24 cellular contexts compared by ENCODE assay signal in the genomic region with DNA sequence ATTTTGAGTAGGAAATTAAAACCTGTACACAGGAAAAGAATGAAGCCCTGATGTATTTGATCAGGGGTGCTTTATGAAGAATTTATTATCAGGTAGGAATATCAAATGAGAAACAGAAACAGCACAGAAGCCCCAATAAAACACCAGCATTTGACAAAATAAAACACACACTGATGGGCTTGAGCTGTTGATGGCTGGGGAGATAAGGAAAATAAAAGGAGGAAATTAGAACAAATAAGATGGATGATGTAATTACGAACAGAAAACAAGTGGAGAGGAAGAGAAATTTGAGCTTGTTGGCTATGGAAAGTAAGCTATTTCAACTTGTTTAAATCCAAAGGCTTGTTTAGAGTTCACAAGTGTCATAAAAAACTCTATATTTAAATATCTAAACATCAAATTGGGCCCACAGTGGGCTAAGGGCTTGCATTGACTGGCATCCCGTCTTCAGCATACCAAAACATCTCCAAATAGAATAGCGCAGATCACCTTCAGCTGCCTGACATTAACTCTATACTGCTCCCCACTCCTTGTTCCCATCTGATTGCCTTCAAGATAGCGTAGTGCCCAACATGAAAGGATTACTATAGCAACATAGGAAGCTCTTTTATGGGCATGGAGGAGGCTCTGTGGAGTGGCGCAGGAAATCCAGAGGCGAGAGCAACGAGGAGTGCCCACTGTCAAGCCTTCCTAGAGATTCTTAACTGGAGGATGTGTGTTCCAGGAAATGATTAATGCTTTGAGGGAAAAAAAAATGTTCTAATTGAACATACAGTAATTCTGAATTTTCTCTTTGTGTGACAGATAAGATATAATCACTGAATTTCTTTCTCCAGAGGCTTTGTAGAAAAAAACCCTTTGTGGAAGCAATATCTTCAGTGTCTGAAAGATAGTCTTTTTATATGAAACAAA.
DNase-seq lines count a peak whose midpoint lies in the region; ATAC-seq, FAIRE-seq and TF ChIP-seq lines count a peak whose summit lies in the region.
"Had no signal": no experiment of that assay in that cellular context is flagged by ENCODE, and none has a peak within 500 bp of the region (broad histone marks: within the 10 kb centered on the region; RNA-seq: fewer than 3 reads in every experiment).

No MANE protein-coding gene starts in this region.

- H3K27ac Mint-ChIP-seq in stimulated activated naive B cell treated with anti-CD40 and anti-IgM and Interleukin-4, amounts not matched to agents 10 μg/mL and 1 μg/mL and 100 μg/mL, for 72 hours: no peak overlapping the region
- H3K27ac Mint-ChIP-seq: activated CD4-positive, alpha-beta T cell treated with anti-CD3 and anti-CD28 coated beads, Interleukin-2, amount 10 ng/mL, durations not matched to agents 24 days and 14 days; dendritic cell treated with granulocyte-macrophage colony-stimulating factor and Interleukin-4, amounts not matched to agents 40 ng/mL and 50 ng/mL, for 4 days; natural killer cell treated with Interleukin-12 subunit alpha and Interleukin-12 subunit beta and Interleukin-15 and Interleukin-18, amount 100 ng/mL, for 72 hours; stimulated activated effector memory CD8-positive, alpha-beta T cell treated with anti-CD3 and anti-CD28 coated beads, Interleukin-12 subunit alpha, Interleukin-12 subunit beta, amount 100 ng/mL, for 72 hours had no signal

- no peaks in the 10 kb centered on the region for H3K27me3 ChIP-seq in bronchial epithelial cell (ENCODE audit: control insufficient read depth, insufficient read depth, low read length)
- no peaks in the 10 kb centered on the region for H3K27me3 ChIP-seq in parathyroid adenoma (ENCODE audit: control insufficient read depth, insufficient read depth, low read length)
- H3K27me3 ChIP-seq: BLaER1, body of pancreas, esophagus muscularis mucosa, transverse colon had no signal

- H3K27ac ChIP-seq in parathyroid adenoma: no peak overlapping the region
- H3K27ac ChIP-seq: 22Rv1, BLaER1, body of pancreas, esophagus muscularis mucosa, psoas muscle, transverse colon had no signal

- H3K36me3 ChIP-seq in bronchial epithelial cell (ENCODE audit: control insufficient read depth, insufficient read depth, low read length): no peaks in the 10 kb centered on the region
- H3K36me3 ChIP-seq in parathyroid adenoma (ENCODE audit: control insufficient read depth, insufficient read depth, low read length): no peaks in the 10 kb centered on the region
- H3K36me3 ChIP-seq: BLaER1, esophagus muscularis mucosa, transverse colon had no signal

- peak; percentile 63 for DNase-seq in DMS53 (lab: John Stamatoyannopoulos, UW)
- DNase-seq in DMS53 treated with DMSO at 0.1 percent for 48 hours (lab: John Stamatoyannopoulos, UW; ENCODE audit: unreplicated experiment): no peak
- DNase-seq in NCI-H2029 (lab: John Stamatoyannopoulos, UW): peak; percentile 78
- peak; percentile 13 for DNase-seq in bronchial epithelial cell (ENCODE audit: low read depth)
- no peak for DNase-seq in effector CD8-positive, alpha-beta T cell (lab: John Stamatoyannopoulos, UW)
- DNase-seq in stimulated activated naive B cell treated with anti-CD40 and anti-IgM and Interleukin-4, amounts not matched to agents 10 μg/mL and 1 μg/mL and 100 μg/mL, for 72 hours: no peak
- DNase-seq: activated CD4-positive, alpha-beta T cell treated with anti-CD3 and anti-CD28 coated beads, Interleukin-2, amount 10 ng/mL, durations not matched to agents 24 days and 14 days; activated naive CD4-positive, alpha-beta T cell treated with anti-CD3 and anti-CD28 coated beads, Interleukin-2, amount 50 U/mL, for 16 hours; body of pancreas; DMS 273 treated with DMSO at 0.1 percent for 48 hours; GOT3; psoas muscle; stimulated activated CD4-positive, alpha-beta T cell treated with anti-CD3 and anti-CD28 coated beads, Interleukin-12 subunit alpha, Interleukin-12 subunit beta, amount 100 ng/mL, for 4 hours; transverse colon had no signal

- peak overlapping the region; percentile 8 for H2AFZ ChIP-seq in parathyroid adenoma

- no peak for TF ChIP-seq CTCF in bronchial epithelial cell (IDR thresholded peaks at IDR 0.05; ENCODE audit: insufficient read depth, low read length, severe bottlenecking)
- no peak for TF ChIP-seq CTCF in parathyroid adenoma (IDR thresholded peaks at IDR 0.05)

- no peak overlapping the region for H3K4me2 ChIP-seq in parathyroid adenoma (ENCODE audit: low read length)
- H3K4me2 ChIP-seq: BLaER1 had no signal

- H3K4me3 ChIP-seq in bronchial epithelial cell (ENCODE audit: low read depth, low read length): no peak overlapping the region
- H3K4me3 ChIP-seq in parathyroid adenoma (ENCODE audit: low read depth, low read length): no peak overlapping the region
- H3K4me3 ChIP-seq: BLaER1, body of pancreas, esophagus muscularis mucosa, psoas muscle, transverse colon had no signal

- H3K36me3 Mint-ChIP-seq in stimulated activated naive B cell treated with anti-CD40 and anti-IgM and Interleukin-4, amounts not matched to agents 10 μg/mL and 1 μg/mL and 100 μg/mL, for 72 hours: no peaks in the 10 kb centered on the region
- H3K36me3 Mint-ChIP-seq: natural killer cell treated with Interleukin-12 subunit alpha and Interleukin-12 subunit beta and Interleukin-15 and Interleukin-18, amount 100 ng/mL, for 72 hours; stimulated activated effector memory CD8-positive, alpha-beta T cell treated with anti-CD3 and anti-CD28 coated beads, Interleukin-12 subunit alpha, Interleukin-12 subunit beta, amount 100 ng/mL, for 72 hours had no signal

- H3K27me3 Mint-ChIP-seq in stimulated activated naive B cell treated with anti-CD40 and anti-IgM and Interleukin-4, amounts not matched to agents 10 μg/mL and 1 μg/mL and 100 μg/mL, for 72 hours: peaks cover 0 to 5% of the 10 kb centered on the region in 2 donors
- H3K27me3 Mint-ChIP-seq: dendritic cell treated with granulocyte-macrophage colony-stimulating factor and Interleukin-4, amounts not matched to agents 40 ng/mL and 50 ng/mL, for 4 days had no signal

- H3K4me1 Mint-ChIP-seq in stimulated activated naive B cell treated with anti-CD40 and anti-IgM and Interleukin-4, amounts not matched to agents 10 μg/mL and 1 μg/mL and 100 μg/mL, for 72 hours: no peaks in the 10 kb centered on the region
- H3K4me1 Mint-ChIP-seq: activated CD4-positive, alpha-beta T cell treated with anti-CD3 and anti-CD28 coated beads, Interleukin-2, amount 10 ng/mL, durations not matched to agents 24 days and 14 days had no signal

- H3K9me3 ChIP-seq in parathyroid adenoma (ENCODE audit: control insufficient read depth, low read length): no peaks in the 10 kb centered on the region
- H3K9me3 ChIP-seq: BLaER1, body of pancreas, esophagus muscularis mucosa, psoas muscle, transverse colon had no signal

- H3K9ac ChIP-seq in parathyroid adenoma: no peak overlapping the region
- H3K9ac ChIP-seq: BLaER1 had no signal

- H3K4me3 Mint-ChIP-seq in stimulated activated naive B cell treated with anti-CD40 and anti-IgM and Interleukin-4, amounts not matched to agents 10 μg/mL and 1 μg/mL and 100 μg/mL, for 72 hours: no peak overlapping the region
- H3K4me3 Mint-ChIP-seq: activated CD4-positive, alpha-beta T cell treated with anti-CD3 and anti-CD28 coated beads, Interleukin-2, amount 10 ng/mL, durations not matched to agents 24 days and 14 days; dendritic cell treated with granulocyte-macrophage colony-stimulating factor and Interleukin-4, amounts not matched to agents 40 ng/mL and 50 ng/mL, for 4 days; natural killer cell treated with Interleukin-12 subunit alpha and Interleukin-12 subunit beta and Interleukin-15 and Interleukin-18, amount 100 ng/mL, for 72 hours; stimulated activated effector memory CD8-positive, alpha-beta T cell treated with anti-CD3 and anti-CD28 coated beads, Interleukin-12 subunit alpha, Interleukin-12 subunit beta, amount 100 ng/mL, for 72 hours had no signal

- peaks cover 0 to 2% of the 10 kb centered on the region in 2 donors for H3K9me3 Mint-ChIP-seq in stimulated activated naive B cell treated with anti-CD40 and anti-IgM and Interleukin-4, amounts not matched to agents 10 μg/mL and 1 μg/mL and 100 μg/mL, for 72 hours
- H3K9me3 Mint-ChIP-seq: activated CD4-positive, alpha-beta T cell treated with anti-CD3 and anti-CD28 coated beads, Interleukin-2, amount 10 ng/mL, durations not matched to agents 24 days and 14 days; dendritic cell treated with granulocyte-macrophage colony-stimulating factor and Interleukin-4, amounts not matched to agents 40 ng/mL and 50 ng/mL, for 4 days; natural killer cell treated with Interleukin-12 subunit alpha and Interleukin-12 subunit beta and Interleukin-15 and Interleukin-18, amount 100 ng/mL, for 72 hours; stimulated activated effector memory CD8-positive, alpha-beta T cell treated with anti-CD3 and anti-CD28 coated beads, Interleukin-12 subunit alpha, Interleukin-12 subunit beta, amount 100 ng/mL, for 72 hours had no signal

- no peaks in the 10 kb centered on the region for H3K79me2 ChIP-seq in parathyroid adenoma

- no peak for ATAC-seq in GM19455 (IDR thresholded peaks at IDR 0.05; ENCODE audit: unreplicated experiment)
- no peak for ATAC-seq in stimulated activated naive B cell treated with anti-CD40 and anti-IgM and Interleukin-4, amounts not matched to agents 10 μg/mL and 1 μg/mL and 100 μg/mL, for 72 hours (replicated peaks)
- ATAC-seq: body of pancreas; natural killer cell treated with Interleukin-12 subunit alpha and Interleukin-12 subunit beta and Interleukin-15 and Interleukin-18, amount 100 ng/mL, for 72 hours; Panc1; stimulated activated effector memory CD8-positive, alpha-beta T cell treated with anti-CD3 and anti-CD28 coated beads, Interleukin-12 subunit alpha, Interleukin-12 subunit beta, amount 100 ng/mL, for 72 hours had no signal

- no peak for FAIRE-seq in bronchial epithelial cell (lab: Jason Lieb, UNC)
- FAIRE-seq: GM18507 had no signal

- peaks cover 5% of the 10 kb centered on the region for H3K4me1 ChIP-seq in parathyroid adenoma
- H3K4me1 ChIP-seq: body of pancreas, psoas muscle, transverse colon had no signal

Comparison
In these comparisons a context has a peak if more than half of its experiments do, and no peak if none do; other contexts are left out.
1. DNase-seq: peak in DMS53 (single experiment), NCI-H2029 (single experiment) and bronchial epithelial cell (single experiment); none in DMS53 treated with DMSO at 0.1 percent for 48 hours (single experiment), effector CD8-positive, alpha-beta T cell (single experiment) and stimulated activated naive B cell treated with anti-CD40 and anti-IgM and Interleukin-4, amounts not matched to agents 10 μg/mL and 1 μg/mL and 100 μg/mL, for 72 hours (single experiment).